Comparison of ENCODE assay signal across 10 cellular contexts in the genomic region with DNA sequence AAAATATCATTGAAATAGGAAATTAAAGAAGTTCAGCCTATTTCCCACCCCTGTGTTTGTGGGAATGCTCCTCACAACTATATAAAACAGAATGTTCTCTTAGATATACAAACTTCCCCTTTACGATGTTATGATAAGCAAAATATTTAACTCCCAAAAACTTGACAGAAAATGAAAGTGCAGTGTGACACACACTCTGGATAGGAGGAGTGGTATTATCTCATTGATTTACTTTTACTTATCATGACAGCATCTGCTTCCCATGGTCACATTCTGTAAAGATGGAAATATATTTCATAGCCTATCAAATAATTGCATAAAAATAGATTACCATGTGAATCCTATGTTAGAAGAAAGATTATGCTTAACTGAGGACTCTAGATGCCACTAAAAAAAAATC.
DNase-seq lines count a peak whose midpoint lies in the region; ATAC-seq and TF ChIP-seq lines count a peak whose summit lies in the region.
"Had no signal": no experiment of that assay in that cellular context is flagged by ENCODE, and none has a peak within 500 bp of the region (broad histone marks: within the 10 kb centered on the region; RNA-seq: fewer than 3 reads in every experiment).

No MANE protein-coding gene starts in this region.

- H3K4me2 ChIP-seq in Loucy (ENCODE audit: low read depth, low read length, poor library complexity, severe bottlenecking) (peak overlapping the region; percentile 57), mammary epithelial cell (ENCODE audit: insufficient read depth, low read depth, low read length) (no peak overlapping the region)

- H3K4me1 ChIP-seq in Loucy (ENCODE audit: insufficient read depth, low read length, poor library complexity, severe bottlenecking), result peaks cover 45% of the 10 kb centered on the region
- peaks cover 0 to 8% of the 10 kb centered on the region in 2 donors for H3K4me1 ChIP-seq in mucosa of rectum (ENCODE audit: control insufficient read depth in 2 of 2, insufficient read depth in 2 of 2, low read length in 2 of 2)
- peaks cover 30% of the 10 kb centered on the region for H3K4me1 ChIP-seq in mammary epithelial cell (ENCODE audit: insufficient read depth, low read length)

- in situ Hi-C loops in mammary epithelial cell (cut with MboI; ENCODE audit: low sequenced_read_pairs in 2 of 2), result no loop called here

- H3K4me3 ChIP-seq in Loucy (ENCODE audit: low read length, poor library complexity, severe bottlenecking) (peak overlapping the region; percentile 13), mucosa of rectum (ENCODE audit: low read length in 2 of 2) (no peak overlapping the region), mammary epithelial cell (replicated peaks in 1 of 3; ENCODE audit: insufficient read depth in 1 of 3, low read depth in 2 of 3, low read length in 3 of 3) (no peak overlapping the region)

- no peaks in the 10 kb centered on the region for H3K9me3 ChIP-seq in CD4-positive, alpha-beta T cell (ENCODE audit: control insufficient read depth, low read length)
- H3K9me3 ChIP-seq in Loucy (ENCODE audit: insufficient read depth, low read depth, low read length), result no peaks in the 10 kb centered on the region
- no peaks in the 10 kb centered on the region for H3K9me3 ChIP-seq in mucosa of rectum (ENCODE audit: control insufficient read depth in 2 of 2, low read length in 2 of 2)
- no peaks in the 10 kb centered on the region for H3K9me3 ChIP-seq in mammary epithelial cell (replicated peaks; ENCODE audit: insufficient read depth, low read length)

- H3K27me3 ChIP-seq in CD4-positive, alpha-beta T cell (ENCODE audit: control insufficient read depth, insufficient read depth, low read length), result no peaks in the 10 kb centered on the region
- H3K27me3 ChIP-seq in Loucy (ENCODE audit: insufficient read depth, low read length, poor library complexity, severe bottlenecking) (no peaks in the 10 kb centered on the region), mucosa of rectum (ENCODE audit: control insufficient read depth in 2 of 2, insufficient read depth in 2 of 2, low read length in 2 of 2) (no peaks in the 10 kb centered on the region), mammary epithelial cell (ENCODE audit: insufficient read depth, low read length) (no peaks in the 10 kb centered on the region)

- no peak for DNase-seq in CD4-positive, alpha-beta T cell
- DNase-seq in activated naive CD8-positive, alpha-beta T cell treated with anti-CD3 and anti-CD28 coated beads, Interleukin-2, amount 10 ng/mL, durations not matched to agents 7 days and 5 days, result no peak
- DNase-seq in DMS53 treated with DMSO at 0.1 percent for 48 hours (lab: John Stamatoyannopoulos, UW; ENCODE audit: unreplicated experiment) (no peak), mammary epithelial cell (no peak), NCI-H1417 (lab: John Stamatoyannopoulos, UW) (no peak)
- DNase-seq: cerebellar nuclear complex, NCI-H2081 treated with DMSO at 0.1 percent for 48 hours had no signal

- dilution Hi-C loops in mammary epithelial cell (cut with HindIII; ENCODE audit: low sequenced_read_pairs), result no loop called here

- no peak for TF ChIP-seq CTCF in CD4-positive, alpha-beta T cell (IDR thresholded peaks at IDR 0.05)
- TF ChIP-seq CTCF in Loucy (conservative IDR thresholded peaks at IDR 0.05; ENCODE audit: low read length) (no peak), mammary epithelial cell (conservative IDR thresholded peaks at IDR 0.05 in 1 of 2, IDR thresholded peaks at IDR 0.05 in 1 of 2; ENCODE audit: extremely low read depth in 1 of 2, insufficient read depth in 1 of 2, low read depth in 1 of 2, low read length in 2 of 2) (no peak)

- no peaks in the 10 kb centered on the region for H3K36me3 Mint-ChIP-seq in CD4-positive, alpha-beta T cell (ENCODE audit: low read depth)
- peaks cover 14% of the 10 kb centered on the region for H3K36me3 Mint-ChIP-seq in activated naive CD8-positive, alpha-beta T cell treated with anti-CD3 and anti-CD28 coated beads, Interleukin-2, amount 10 ng/mL, durations not matched to agents 7 days and 5 days

- BruUV-seq in mammary epithelial cell (replicated peaks; lab: Mats Ljungman, UMichigan), result no TSS peak

- 100% methylated on average over 1 of the region's 1 CpG for WGBS in mammary epithelial cell (ENCODE audit: low coverage, missing lambda C conversion rate)

- CTCF ChIA-PET in CD4-positive, alpha-beta T cell (lab: Charles Lee), result interaction anchor here (0.6 to 1.2 kb wide), 3 partner anchors 8 to 103 kb away, joined by 3 read pairs; no protein-coding TSS in a partner anchor
- CTCF ChIA-PET in mammary epithelial cell (lab: Charles Lee; ENCODE audit: low non-redundant PET), result no interaction called here

- H4K20me1 ChIP-seq in Loucy (ENCODE audit: insufficient read depth, low read length, poor library complexity, severe bottlenecking) (no peaks in the 10 kb centered on the region), mammary epithelial cell (ENCODE audit: insufficient read depth, low read length) (no peaks in the 10 kb centered on the region)

- intact Hi-C loops in CD4-positive, alpha-beta T cell (cut with DNase I, micrococcal nuclease), result loop anchor here in 1 of 2 experiments (1.0 to 5.0 kb wide), 2 partner anchors 8 to 36 kb away; no protein-coding TSS in a partner anchor
- intact Hi-C loops in mammary epithelial cell (cut with micrococcal nuclease), result no loop called here

- no peaks in the 10 kb centered on the region for H3K36me3 ChIP-seq in Loucy (ENCODE audit: insufficient read depth, low read length)
- no peaks in the 10 kb centered on the region for H3K36me3 ChIP-seq in mucosa of rectum (ENCODE audit: control insufficient read depth in 2 of 2, insufficient read depth in 2 of 2, low read length in 2 of 2)
- H3K36me3 ChIP-seq in mammary epithelial cell (ENCODE audit: insufficient read depth, low read length), result no peaks in the 10 kb centered on the region

- H3K79me2 ChIP-seq in Loucy (ENCODE audit: insufficient read depth, low read length) (no peaks in the 10 kb centered on the region), mammary epithelial cell (ENCODE audit: insufficient read depth, low read length) (no peaks in the 10 kb centered on the region)

- H3K9me3 Mint-ChIP-seq in CD4-positive, alpha-beta T cell, result no peaks in the 10 kb centered on the region
- no peaks in the 10 kb centered on the region for H3K9me3 Mint-ChIP-seq in activated naive CD8-positive, alpha-beta T cell treated with anti-CD3 and anti-CD28 coated beads, Interleukin-2, amount 10 ng/mL, durations not matched to agents 7 days and 5 days

- H2AFZ ChIP-seq in Loucy (ENCODE audit: low read length) (peak overlapping the region; percentile 13), mammary epithelial cell (ENCODE audit: low read depth, low read length) (no peak overlapping the region)

- POLR2A ChIA-PET in CD4-positive, alpha-beta T cell (lab: Charles Lee), result interaction anchor here (0.5 to 3.0 kb wide), 10 partner anchors 8 to 108 kb away, joined by 3 to 20 read pairs (median 4); a partner anchor contains a TSS
- POLR2A ChIA-PET in activated naive CD8-positive, alpha-beta T cell treated with anti-CD3 and anti-CD28 coated beads, Interleukin-2, amount 10 ng/mL, durations not matched to agents 7 days and 5 days (lab: Charles Lee), result interaction anchor here (0.9 to 1.4 kb wide), 3 partner anchors 87 to 97 kb away, joined by 3 to 4 read pairs (median 3); a partner anchor contains a TSS

- ATAC-seq in CD4-positive, alpha-beta T cell (ENCODE audit: poor library complexity), result no peak
- ATAC-seq in activated naive CD8-positive, alpha-beta T cell treated with anti-CD3 and anti-CD28 coated beads, Interleukin-2, amount 10 ng/mL, durations not matched to agents 7 days and 5 days (ENCODE audit: low read depth), result no peak
- ATAC-seq in HG02623 (IDR thresholded peaks at IDR 0.05; ENCODE audit: unreplicated experiment), result no peak

- peak overlapping the region; percentile 59 for H3K4me3 Mint-ChIP-seq in CD4-positive, alpha-beta T cell
- H3K4me3 Mint-ChIP-seq in activated naive CD8-positive, alpha-beta T cell treated with anti-CD3 and anti-CD28 coated beads, Interleukin-2, amount 10 ng/mL, durations not matched to agents 7 days and 5 days, result peak overlapping the region; percentile 76

- H3K9me2 ChIP-seq in Loucy (replicated peaks; ENCODE audit: low read depth, low read length), result no peaks in the 10 kb centered on the region

- peak overlapping the region; percentile 83 for H3K27ac Mint-ChIP-seq in CD4-positive, alpha-beta T cell
- H3K27ac Mint-ChIP-seq in activated naive CD8-positive, alpha-beta T cell treated with anti-CD3 and anti-CD28 coated beads, Interleukin-2, amount 10 ng/mL, durations not matched to agents 7 days and 5 days, result peak overlapping the region; percentile 78

- H3K4me1 Mint-ChIP-seq in CD4-positive, alpha-beta T cell (ENCODE audit: low read depth), result peaks cover 67% of the 10 kb centered on the region
- peaks cover 47% of the 10 kb centered on the region for H3K4me1 Mint-ChIP-seq in activated naive CD8-positive, alpha-beta T cell treated with anti-CD3 and anti-CD28 coated beads, Interleukin-2, amount 10 ng/mL, durations not matched to agents 7 days and 5 days

- H3K9ac ChIP-seq in Loucy (ENCODE audit: low read depth, low read length, poor library complexity, severe bottlenecking) (peak overlapping the region; percentile 17), mucosa of rectum (ENCODE audit: low read depth in 1 of 2, low read length in 2 of 2) (peak overlapping the region in 1 of 2 donors; percentile 1), mammary epithelial cell (ENCODE audit: insufficient read depth, low read length) (no peak overlapping the region)

- peaks cover 14% of the 10 kb centered on the region for H3F3A ChIP-seq in Loucy (ENCODE audit: low read depth)

- no peaks in the 10 kb centered on the region for H3K27me3 Mint-ChIP-seq in CD4-positive, alpha-beta T cell
- no peaks in the 10 kb centered on the region for H3K27me3 Mint-ChIP-seq in activated naive CD8-positive, alpha-beta T cell treated with anti-CD3 and anti-CD28 coated beads, Interleukin-2, amount 10 ng/mL, durations not matched to agents 7 days and 5 days

- peak overlapping the region; percentile 39 for H3K27ac ChIP-seq in CD4-positive, alpha-beta T cell (ENCODE audit: low read depth, low read length)
- H3K27ac ChIP-seq in mucosa of rectum (ENCODE audit: low read depth in 2 of 2, low read length in 2 of 2) (peak overlapping the region; percentile 37 to 73), mammary epithelial cell (ENCODE audit: insufficient read depth, low read depth, low read length) (no peak overlapping the region)
